ENCODE assay signal across 8 cellular contexts in the genomic region with DNA sequence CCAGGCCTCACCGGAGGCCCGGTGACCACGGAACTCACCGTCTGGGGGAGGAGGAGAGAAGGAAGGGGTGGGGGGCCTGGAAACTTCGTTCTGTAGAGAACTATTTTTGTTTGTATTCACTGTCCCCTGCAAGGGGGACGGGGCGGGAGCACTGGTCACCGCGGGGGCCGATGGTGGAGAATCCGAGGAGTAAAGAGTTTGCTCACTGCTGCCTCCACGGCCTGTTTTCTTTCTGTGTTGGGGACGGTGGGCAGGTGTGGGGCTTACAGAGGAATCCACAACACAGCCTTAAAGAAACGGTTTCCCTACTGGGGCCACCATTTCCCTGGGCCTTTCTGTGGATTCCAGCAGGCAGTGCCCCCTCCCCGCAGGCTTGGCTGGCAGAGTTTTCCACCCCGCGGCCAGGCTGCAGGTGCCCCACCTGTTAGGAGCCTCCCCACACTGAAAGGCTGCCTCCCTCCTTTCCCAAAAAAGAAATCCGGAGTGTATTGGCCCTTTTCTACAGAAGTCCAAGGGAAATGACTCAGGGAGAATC.
DNase-seq lines count a peak whose midpoint lies in the region; ATAC-seq and TF ChIP-seq lines count a peak whose summit lies in the region.

No MANE protein-coding gene starts in this region.

- H3K4me2 ChIP-seq in trophoblast cell (ENCODE audit: low read length) = peak overlapping the region; percentile 73

- no peaks in the 10 kb centered on the region for H3K36me3 ChIP-seq in trophoblast cell (ENCODE audit: control insufficient read depth in 1 of 2, insufficient read depth in 2 of 2, low read length in 2 of 2)

- no peak overlapping the region for H3K27ac Mint-ChIP-seq in endothelial cell (ENCODE audit: unreplicated experiment)

- H3K27me3 Mint-ChIP-seq in endothelial cell (ENCODE audit: unreplicated experiment) = peaks cover 22% of the 10 kb centered on the region

- H3K79me1 ChIP-seq in trophoblast cell (ENCODE audit: low read length) = no peaks in the 10 kb centered on the region

- H3K79me2 ChIP-seq in trophoblast cell (ENCODE audit: control insufficient read depth, insufficient read depth, low read length, poor library complexity) = no peaks in the 10 kb centered on the region

- no peak overlapping the region for H2AFZ ChIP-seq in trophoblast cell (ENCODE audit: insufficient read depth, low read length, poor library complexity)

- peak overlapping the region; percentile 89 for H3K4me3 Mint-ChIP-seq in endothelial cell (ENCODE audit: unreplicated experiment)

- H4K12ac ChIP-seq in trophoblast cell (ENCODE audit: low read depth, low read length) = no peak overlapping the region

- no peak overlapping the region for H3K4ac ChIP-seq in trophoblast cell (ENCODE audit: low read depth, low read length)

- H3K4me1 Mint-ChIP-seq in endothelial cell (ENCODE audit: unreplicated experiment) = peaks cover 5% of the 10 kb centered on the region

- H3K23ac ChIP-seq in trophoblast cell (ENCODE audit: low read length) = no peak overlapping the region

- H3K18ac ChIP-seq in trophoblast cell (ENCODE audit: low read length) = no peak overlapping the region

- ATAC-seq in HG03045 (IDR thresholded peaks at IDR 0.05; ENCODE audit: unreplicated experiment) = no peak
- no peak for ATAC-seq in HG03520 (IDR thresholded peaks at IDR 0.05; ENCODE audit: unreplicated experiment)

- DNase-seq in OCI-M1 (lab: John Stamatoyannopoulos, UW) (peak; percentile 65), endothelial cell (ENCODE audit: low spot score) (no peak), trophoblast cell (no peak), NCI-H128 (lab: John Stamatoyannopoulos, UW; ENCODE audit: unreplicated experiment) (no peak), HK-2 (ENCODE audit: unreplicated experiment) (no peak)

- no peak overlapping the region for H4K8ac ChIP-seq in trophoblast cell (ENCODE audit: low read depth, low read length)

- peaks cover 33% of the 10 kb centered on the region for H3K27me3 ChIP-seq in trophoblast cell (ENCODE audit: insufficient read depth, low read length)

- H3K9me3 ChIP-seq in trophoblast cell (ENCODE audit: insufficient read depth, low read depth, low read length) = no peaks in the 10 kb centered on the region

- H2BK120ac ChIP-seq in trophoblast cell (ENCODE audit: insufficient read depth, low read length, poor library complexity) = no peak overlapping the region

- no peak for TF ChIP-seq CTCF in endothelial cell (IDR thresholded peaks at IDR 0.05; ENCODE audit: unreplicated experiment)

- no peak overlapping the region for H2BK5ac ChIP-seq in trophoblast cell (ENCODE audit: low read depth, low read length, poor library complexity)

- H2BK12ac ChIP-seq in trophoblast cell (ENCODE audit: low read length) = no peak overlapping the region

- peak overlapping the region; percentile 71; the same call in 1 of the 2 replicates for H3K4me3 ChIP-seq in GM08714 (ENCODE audit: low read length)
- H3K4me3 ChIP-seq in trophoblast cell (ENCODE audit: low read depth, low read length) = no peak overlapping the region

- no peak overlapping the region for H3K14ac ChIP-seq in trophoblast cell (ENCODE audit: low read length)

- no peaks in the 10 kb centered on the region for H3K9me3 Mint-ChIP-seq in endothelial cell (ENCODE audit: unreplicated experiment)

- WGBS in trophoblast cell (ENCODE audit: extremely low coverage, insufficient coverage, insufficient read length) = no CpG with 5 or more reads among the region's 18 CpGs

- H2AK5ac ChIP-seq in trophoblast cell (ENCODE audit: low read length) = no peak overlapping the region

- no peak overlapping the region for H4K91ac ChIP-seq in trophoblast cell (ENCODE audit: low read depth, low read length)

- H3K4me1 ChIP-seq in trophoblast cell (ENCODE audit: control insufficient read depth in 1 of 2, insufficient read depth in 2 of 2, low read length in 2 of 2) = peaks cover 6 to 11% of the 10 kb centered on the region in 2 experiments

- H3K36me3 Mint-ChIP-seq in endothelial cell (ENCODE audit: low read depth, unreplicated experiment) = no peaks in the 10 kb centered on the region

- no peak overlapping the region for H3K9ac ChIP-seq in trophoblast cell (ENCODE audit: low read length)

- H3K27ac ChIP-seq in trophoblast cell (ENCODE audit: low read depth, low read length) = no peak overlapping the region
